ENCODE assay signal across 1 cellular context in the genomic region with DNA sequence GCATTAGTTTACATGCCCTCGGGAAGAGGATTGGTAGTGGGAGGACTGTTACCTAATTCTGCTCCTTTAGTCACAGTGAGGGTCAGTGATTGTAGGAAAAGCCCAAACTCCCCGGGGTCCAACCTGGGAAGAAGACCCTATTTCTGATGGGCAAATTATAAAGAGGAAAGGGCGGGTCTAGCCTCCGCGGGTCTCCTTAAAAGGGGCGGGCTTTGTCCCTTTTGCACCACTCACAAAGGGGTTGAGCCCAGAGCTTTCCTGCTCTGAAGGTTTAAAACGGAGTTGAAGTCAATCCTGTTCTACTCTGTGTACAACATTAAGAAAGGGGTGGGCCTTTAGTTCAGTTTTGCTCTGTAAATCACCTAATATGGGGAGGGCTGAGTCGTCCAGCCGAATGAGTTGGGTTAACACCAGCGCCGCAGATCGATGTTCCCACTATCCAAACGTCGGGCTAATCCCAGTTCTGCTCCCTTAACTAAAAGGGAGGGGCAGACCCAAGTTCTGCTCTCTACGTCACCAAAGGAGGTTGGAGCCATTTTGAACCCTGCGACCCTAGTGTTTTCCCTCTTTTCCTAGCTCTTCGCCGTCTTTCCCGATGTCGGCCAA.
A peak's percentile ranks its signal among the peaks of the same experiment; 100 is the strongest.
TF ChIP-seq lines count a peak whose summit lies in the region.

No MANE protein-coding gene starts in this region.

TF ChIP-seq in HepG2, 621 proteins besides CTCF, POLR2A, EP300 and RAD21 (continued from another document and continues in another):
- TF ChIP-seq, protein P1, sequence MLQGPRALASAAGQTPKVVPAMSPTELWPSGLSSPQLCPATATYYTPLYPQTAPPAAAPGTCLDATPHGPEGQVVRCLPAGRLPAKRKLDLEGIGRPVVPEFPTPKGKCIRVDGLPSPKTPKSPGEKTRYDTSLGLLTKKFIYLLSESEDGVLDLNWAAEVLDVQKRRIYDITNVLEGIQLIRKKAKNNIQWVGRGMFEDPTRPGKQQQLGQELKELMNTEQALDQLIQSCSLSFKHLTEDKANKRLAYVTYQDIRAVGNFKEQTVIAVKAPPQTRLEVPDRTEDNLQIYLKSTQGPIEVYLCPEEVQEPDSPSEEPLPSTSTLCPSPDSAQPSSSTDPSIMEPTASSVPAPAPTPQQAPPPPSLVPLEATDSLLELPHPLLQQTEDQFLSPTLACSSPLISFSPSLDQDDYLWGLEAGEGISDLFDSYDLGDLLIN (CRISPR knock-in tag; IDR thresholded peaks at IDR 0.05; ENCODE audit: borderline replicate concordance) = no peak
- TF ChIP-seq ZBTB7A (CRISPR knock-in tag; IDR thresholded peaks at IDR 0.05) (no peak; the same call in 1 of the 2 replicates), NR2C2 (CRISPR knock-in tag; IDR thresholded peaks at IDR 0.05; ENCODE audit: borderline replicate concordance) (no peak), ZNF567 (CRISPR knock-in tag; IDR thresholded peaks at IDR 0.05; ENCODE audit: borderline replicate concordance) (no peak), ZNF7 (CRISPR knock-in tag; IDR thresholded peaks at IDR 0.05) (no peak), NONO (IDR thresholded peaks at IDR 0.05) (no peak), NONO (CRISPR knock-in tag; conservative IDR thresholded peaks at IDR 0.05) (peak; percentile 56), CBFB (CRISPR knock-in tag; IDR thresholded peaks at IDR 0.05) (no peak), ZNF3 (CRISPR knock-in tag; IDR thresholded peaks at IDR 0.05) (no peak), HNF4A (CRISPR knock-in tag; IDR thresholded peaks at IDR 0.05) (no peak), CEBPG (CRISPR knock-in tag; IDR thresholded peaks at IDR 0.05) (no peak), ZNF451 (CRISPR knock-in tag; IDR thresholded peaks at IDR 0.05) (no peak), ZSCAN20 (CRISPR knock-in tag; IDR thresholded peaks at IDR 0.05; ENCODE audit: borderline replicate concordance) (no peak), IRX3 (CRISPR knock-in tag; IDR thresholded peaks at IDR 0.05; ENCODE audit: borderline replicate concordance, low read depth) (0 out of 2 replicates have a peak, but pooled peaks have one; percentile 48), ARNT (IDR thresholded peaks at IDR 0.05) (no peak), MIER3 (CRISPR knock-in tag; IDR thresholded peaks at IDR 0.05; ENCODE audit: borderline replicate concordance) (peak; percentile 50; the same call in 1 of the 2 replicates), ZNF253 (CRISPR knock-in tag; IDR thresholded peaks at IDR 0.05; ENCODE audit: borderline replicate concordance) (no peak), MATR3 (CRISPR knock-in tag; IDR thresholded peaks at IDR 0.05) (no peak), FOXP1 (IDR thresholded peaks at IDR 0.05) (no peak), FOXP1 (CRISPR knock-in tag; IDR thresholded peaks at IDR 0.05) (no peak), HNRNPL (IDR thresholded peaks at IDR 0.05; ENCODE audit: low read depth, low read length) (no peak), ZNF75D (CRISPR knock-in tag; IDR thresholded peaks at IDR 0.05; ENCODE audit: borderline replicate concordance) (no peak), ZNF891 (CRISPR knock-in tag; IDR thresholded peaks at IDR 0.05) (peak; percentile 18; the same call in 1 of the 2 replicates), KAT8 (CRISPR knock-in tag; IDR thresholded peaks at IDR 0.05) (peak; percentile 18; the same call in 1 of the 2 replicates), ZNF737 (CRISPR knock-in tag; IDR thresholded peaks at IDR 0.05; ENCODE audit: borderline replicate concordance) (no peak), ZNF788 (CRISPR knock-in tag; IDR thresholded peaks at IDR 0.05; ENCODE audit: borderline replicate concordance) (no peak), IRF2 (CRISPR knock-in tag; IDR thresholded peaks at IDR 0.05) (0 out of 2 replicates have a peak, but pooled peaks have one; percentile 4), ZNF432 (CRISPR knock-in tag; IDR thresholded peaks at IDR 0.05; ENCODE audit: borderline replicate concordance) (no peak), ZNF484 (CRISPR knock-in tag; IDR thresholded peaks at IDR 0.05; ENCODE audit: borderline replicate concordance, low read depth) (no peak), ZNF335 (CRISPR knock-in tag; IDR thresholded peaks at IDR 0.05) (no peak), MBD4 (IDR thresholded peaks at IDR 0.05; ENCODE audit: borderline replicate concordance, low read length) (no peak), ZC3H4 (CRISPR knock-in tag; IDR thresholded peaks at IDR 0.05; ENCODE audit: borderline replicate concordance) (no peak)
- TF ChIP-seq, protein P2, sequence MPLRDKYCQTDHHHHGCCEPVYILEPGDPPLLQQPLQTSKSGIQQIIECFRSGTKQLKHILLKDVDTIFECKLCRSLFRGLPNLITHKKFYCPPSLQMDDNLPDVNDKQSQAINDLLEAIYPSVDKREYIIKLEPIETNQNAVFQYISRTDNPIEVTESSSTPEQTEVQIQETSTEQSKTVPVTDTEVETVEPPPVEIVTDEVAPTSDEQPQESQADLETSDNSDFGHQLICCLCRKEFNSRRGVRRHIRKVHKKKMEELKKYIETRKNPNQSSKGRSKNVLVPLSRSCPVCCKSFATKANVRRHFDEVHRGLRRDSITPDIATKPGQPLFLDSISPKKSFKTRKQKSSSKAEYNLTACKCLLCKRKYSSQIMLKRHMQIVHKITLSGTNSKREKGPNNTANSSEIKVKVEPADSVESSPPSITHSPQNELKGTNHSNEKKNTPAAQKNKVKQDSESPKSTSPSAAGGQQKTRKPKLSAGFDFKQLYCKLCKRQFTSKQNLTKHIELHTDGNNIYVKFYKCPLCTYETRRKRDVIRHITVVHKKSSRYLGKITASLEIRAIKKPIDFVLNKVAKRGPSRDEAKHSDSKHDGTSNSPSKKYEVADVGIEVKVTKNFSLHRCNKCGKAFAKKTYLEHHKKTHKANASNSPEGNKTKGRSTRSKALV (CRISPR knock-in tag; IDR thresholded peaks at IDR 0.05) = no peak
- TF ChIP-seq, protein P3, sequence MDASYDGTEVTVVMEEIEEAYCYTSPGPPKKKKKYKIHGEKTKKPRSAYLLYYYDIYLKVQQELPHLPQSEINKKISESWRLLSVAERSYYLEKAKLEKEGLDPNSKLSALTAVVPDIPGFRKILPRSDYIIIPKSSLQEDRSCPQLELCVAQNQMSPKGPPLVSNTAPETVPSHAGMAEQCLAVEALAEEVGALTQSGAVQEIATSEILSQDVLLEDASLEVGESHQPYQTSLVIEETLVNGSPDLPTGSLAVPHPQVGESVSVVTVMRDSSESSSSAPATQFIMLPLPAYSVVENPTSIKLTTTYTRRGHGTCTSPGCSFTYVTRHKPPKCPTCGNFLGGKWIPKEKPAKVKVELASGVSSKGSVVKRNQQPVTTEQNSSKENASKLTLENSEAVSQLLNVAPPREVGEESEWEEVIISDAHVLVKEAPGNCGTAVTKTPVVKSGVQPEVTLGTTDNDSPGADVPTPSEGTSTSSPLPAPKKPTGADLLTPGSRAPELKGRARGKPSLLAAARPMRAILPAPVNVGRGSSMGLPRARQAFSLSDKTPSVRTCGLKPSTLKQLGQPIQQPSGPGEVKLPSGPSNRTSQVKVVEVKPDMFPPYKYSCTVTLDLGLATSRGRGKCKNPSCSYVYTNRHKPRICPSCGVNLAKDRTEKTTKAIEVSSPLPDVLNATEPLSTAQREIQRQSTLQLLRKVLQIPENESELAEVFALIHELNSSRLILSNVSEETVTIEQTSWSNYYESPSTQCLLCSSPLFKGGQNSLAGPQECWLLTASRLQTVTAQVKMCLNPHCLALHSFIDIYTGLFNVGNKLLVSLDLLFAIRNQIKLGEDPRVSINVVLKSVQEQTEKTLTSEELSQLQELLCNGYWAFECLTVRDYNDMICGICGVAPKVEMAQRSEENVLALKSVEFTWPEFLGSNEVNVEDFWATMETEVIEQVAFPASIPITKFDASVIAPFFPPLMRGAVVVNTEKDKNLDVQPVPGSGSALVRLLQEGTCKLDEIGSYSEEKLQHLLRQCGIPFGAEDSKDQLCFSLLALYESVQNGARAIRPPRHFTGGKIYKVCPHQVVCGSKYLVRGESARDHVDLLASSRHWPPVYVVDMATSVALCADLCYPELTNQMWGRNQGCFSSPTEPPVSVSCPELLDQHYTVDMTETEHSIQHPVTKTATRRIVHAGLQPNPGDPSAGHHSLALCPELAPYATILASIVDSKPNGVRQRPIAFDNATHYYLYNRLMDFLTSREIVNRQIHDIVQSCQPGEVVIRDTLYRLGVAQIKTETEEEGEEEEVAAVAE (CRISPR knock-in tag; IDR thresholded peaks at IDR 0.05; ENCODE audit: borderline replicate concordance) = no peak
- TF ChIP-seq, protein P4, sequence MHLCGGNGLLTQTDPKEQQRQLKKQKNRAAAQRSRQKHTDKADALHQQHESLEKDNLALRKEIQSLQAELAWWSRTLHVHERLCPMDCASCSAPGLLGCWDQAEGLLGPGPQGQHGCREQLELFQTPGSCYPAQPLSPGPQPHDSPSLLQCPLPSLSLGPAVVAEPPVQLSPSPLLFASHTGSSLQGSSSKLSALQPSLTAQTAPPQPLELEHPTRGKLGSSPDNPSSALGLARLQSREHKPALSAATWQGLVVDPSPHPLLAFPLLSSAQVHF (CRISPR knock-in tag; IDR thresholded peaks at IDR 0.05) = no peak
- TF ChIP-seq, protein P5, sequence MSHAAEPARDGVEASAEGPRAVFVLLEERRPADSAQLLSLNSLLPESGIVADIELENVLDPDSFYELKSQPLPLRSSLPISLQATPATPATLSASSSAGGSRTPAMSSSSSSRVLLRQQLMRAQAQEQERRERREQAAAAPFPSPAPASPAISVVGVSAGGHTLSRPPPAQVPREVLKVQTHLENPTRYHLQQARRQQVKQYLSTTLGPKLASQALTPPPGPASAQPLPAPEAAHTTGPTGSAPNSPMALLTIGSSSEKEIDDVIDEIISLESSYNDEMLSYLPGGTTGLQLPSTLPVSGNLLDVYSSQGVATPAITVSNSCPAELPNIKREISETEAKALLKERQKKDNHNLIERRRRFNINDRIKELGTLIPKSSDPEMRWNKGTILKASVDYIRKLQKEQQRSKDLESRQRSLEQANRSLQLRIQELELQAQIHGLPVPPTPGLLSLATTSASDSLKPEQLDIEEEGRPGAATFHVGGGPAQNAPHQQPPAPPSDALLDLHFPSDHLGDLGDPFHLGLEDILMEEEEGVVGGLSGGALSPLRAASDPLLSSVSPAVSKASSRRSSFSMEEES (CRISPR knock-in tag; IDR thresholded peaks at IDR 0.05) = no peak; the same call in 1 of the 2 replicates
- TF ChIP-seq, protein P6, sequence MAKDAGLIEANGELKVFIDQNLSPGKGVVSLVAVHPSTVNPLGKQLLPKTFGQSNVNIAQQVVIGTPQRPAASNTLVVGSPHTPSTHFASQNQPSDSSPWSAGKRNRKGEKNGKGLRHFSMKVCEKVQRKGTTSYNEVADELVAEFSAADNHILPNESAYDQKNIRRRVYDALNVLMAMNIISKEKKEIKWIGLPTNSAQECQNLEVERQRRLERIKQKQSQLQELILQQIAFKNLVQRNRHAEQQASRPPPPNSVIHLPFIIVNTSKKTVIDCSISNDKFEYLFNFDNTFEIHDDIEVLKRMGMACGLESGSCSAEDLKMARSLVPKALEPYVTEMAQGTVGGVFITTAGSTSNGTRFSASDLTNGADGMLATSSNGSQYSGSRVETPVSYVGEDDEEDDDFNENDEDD (CRISPR knock-in tag; IDR thresholded peaks at IDR 0.05; ENCODE audit: borderline replicate concordance) = peak; percentile 73; the same call in 1 of the 2 replicates
- TF ChIP-seq, protein P7, sequence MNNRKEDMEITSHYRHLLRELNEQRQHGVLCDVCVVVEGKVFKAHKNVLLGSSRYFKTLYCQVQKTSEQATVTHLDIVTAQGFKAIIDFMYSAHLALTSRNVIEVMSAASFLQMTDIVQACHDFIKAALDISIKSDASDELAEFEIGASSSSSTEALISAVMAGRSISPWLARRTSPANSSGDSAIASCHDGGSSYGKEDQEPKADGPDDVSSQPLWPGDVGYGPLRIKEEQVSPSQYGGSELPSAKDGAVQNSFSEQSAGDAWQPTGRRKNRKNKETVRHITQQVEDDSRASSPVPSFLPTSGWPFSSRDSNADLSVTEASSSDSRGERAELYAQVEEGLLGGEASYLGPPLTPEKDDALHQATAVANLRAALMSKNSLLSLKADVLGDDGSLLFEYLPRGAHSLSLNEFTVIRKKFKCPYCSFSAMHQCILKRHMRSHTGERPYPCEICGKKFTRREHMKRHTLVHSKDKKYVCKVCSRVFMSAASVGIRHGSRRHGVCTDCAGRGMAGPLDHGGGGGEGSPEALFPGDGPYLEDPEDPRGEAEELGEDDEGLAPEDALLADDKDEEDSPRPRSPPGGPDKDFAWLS (CRISPR knock-in tag; IDR thresholded peaks at IDR 0.05; ENCODE audit: borderline replicate concordance) = 0 out of 2 replicates have a peak, but pooled peaks have one; percentile 28
- TF ChIP-seq, protein P8, sequence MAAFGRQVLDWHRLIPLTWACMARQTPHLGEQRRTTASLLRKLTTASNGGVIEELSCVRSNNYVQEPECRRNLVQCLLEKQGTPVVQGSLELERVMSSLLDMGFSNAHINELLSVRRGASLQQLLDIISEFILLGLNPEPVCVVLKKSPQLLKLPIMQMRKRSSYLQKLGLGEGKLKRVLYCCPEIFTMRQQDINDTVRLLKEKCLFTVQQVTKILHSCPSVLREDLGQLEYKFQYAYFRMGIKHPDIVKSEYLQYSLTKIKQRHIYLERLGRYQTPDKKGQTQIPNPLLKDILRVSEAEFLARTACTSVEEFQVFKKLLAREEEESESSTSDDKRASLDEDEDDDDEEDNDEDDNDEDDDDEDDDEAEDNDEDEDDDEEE (CRISPR knock-in tag; IDR thresholded peaks at IDR 0.05) = no peak
- TF ChIP-seq, protein P9, sequence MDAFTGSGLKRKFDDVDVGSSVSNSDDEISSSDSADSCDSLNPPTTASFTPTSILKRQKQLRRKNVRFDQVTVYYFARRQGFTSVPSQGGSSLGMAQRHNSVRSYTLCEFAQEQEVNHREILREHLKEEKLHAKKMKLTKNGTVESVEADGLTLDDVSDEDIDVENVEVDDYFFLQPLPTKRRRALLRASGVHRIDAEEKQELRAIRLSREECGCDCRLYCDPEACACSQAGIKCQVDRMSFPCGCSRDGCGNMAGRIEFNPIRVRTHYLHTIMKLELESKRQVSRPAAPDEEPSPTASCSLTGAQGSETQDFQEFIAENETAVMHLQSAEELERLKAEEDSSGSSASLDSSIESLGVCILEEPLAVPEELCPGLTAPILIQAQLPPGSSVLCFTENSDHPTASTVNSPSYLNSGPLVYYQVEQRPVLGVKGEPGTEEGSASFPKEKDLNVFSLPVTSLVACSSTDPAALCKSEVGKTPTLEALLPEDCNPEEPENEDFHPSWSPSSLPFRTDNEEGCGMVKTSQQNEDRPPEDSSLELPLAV (CRISPR knock-in tag; conservative IDR thresholded peaks at IDR 0.05; ENCODE audit: low read depth) = no peak
